ENCODE assay signal across 1 cellular context in the genomic region with DNA sequence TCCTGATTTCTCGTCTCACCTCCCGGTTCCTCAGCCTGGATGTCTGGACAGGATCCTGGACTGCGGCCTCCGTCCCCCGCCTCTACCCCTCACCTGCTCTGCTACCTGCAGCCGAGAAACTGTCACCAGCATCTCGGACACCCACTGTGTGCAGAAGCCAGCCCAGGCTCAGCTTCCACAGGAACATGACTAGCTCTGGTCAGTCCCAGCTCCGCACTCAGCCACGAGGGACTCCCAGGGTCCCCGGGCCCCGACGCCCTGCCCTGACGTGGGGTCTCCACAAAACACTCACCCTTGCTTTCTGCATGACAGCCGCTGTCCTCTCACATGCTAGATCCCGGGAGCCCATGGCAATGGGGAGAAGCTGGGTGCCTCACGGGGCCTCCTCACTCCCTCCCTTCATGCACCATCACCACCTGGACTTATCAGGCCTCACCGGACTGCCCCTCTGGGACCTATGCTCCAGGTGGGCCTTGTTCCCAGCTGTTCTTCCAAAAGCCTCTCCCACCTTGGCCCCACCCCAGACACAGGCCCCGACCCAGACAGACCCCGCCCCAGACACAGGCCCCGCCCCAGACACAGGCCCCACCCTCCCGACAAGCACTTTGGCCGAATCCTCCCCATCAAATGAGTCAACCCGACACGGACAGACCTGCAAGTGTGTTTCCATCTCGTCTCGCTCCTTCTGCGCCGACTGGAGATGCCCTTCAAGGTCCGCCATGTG.
TF ChIP-seq lines count a peak whose summit lies in the region.

No MANE protein-coding gene starts in this region.

TF ChIP-seq in IMR-90, 13 proteins besides CTCF, POLR2A, EP300 and RAD21:
- TF ChIP-seq CEBPB (IDR thresholded peaks at IDR 0.05; ENCODE audit: low read depth, low read length) (no peak), RCOR1 (IDR thresholded peaks at IDR 0.05; ENCODE audit: insufficient replicate concordance, low read length) (no peak), RFX5 (IDR thresholded peaks at IDR 0.05; ENCODE audit: low read depth, low read length) (no peak), MAFK (IDR thresholded peaks at IDR 0.05; ENCODE audit: low read depth, low read length) (no peak), MXI1 (IDR thresholded peaks at IDR 0.05; ENCODE audit: borderline replicate concordance, low read depth, low read length) (no peak)
- TF ChIP-seq, protein P1, sequence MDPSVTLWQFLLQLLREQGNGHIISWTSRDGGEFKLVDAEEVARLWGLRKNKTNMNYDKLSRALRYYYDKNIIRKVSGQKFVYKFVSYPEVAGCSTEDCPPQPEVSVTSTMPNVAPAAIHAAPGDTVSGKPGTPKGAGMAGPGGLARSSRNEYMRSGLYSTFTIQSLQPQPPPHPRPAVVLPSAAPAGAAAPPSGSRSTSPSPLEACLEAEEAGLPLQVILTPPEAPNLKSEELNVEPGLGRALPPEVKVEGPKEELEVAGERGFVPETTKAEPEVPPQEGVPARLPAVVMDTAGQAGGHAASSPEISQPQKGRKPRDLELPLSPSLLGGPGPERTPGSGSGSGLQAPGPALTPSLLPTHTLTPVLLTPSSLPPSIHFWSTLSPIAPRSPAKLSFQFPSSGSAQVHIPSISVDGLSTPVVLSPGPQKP (IDR thresholded peaks at IDR 0.05; ENCODE audit: borderline replicate concordance, low read depth, low read length) = no peak
